In genomic region chr15:90223441-90224165, GRCh38 we compare ENCODE assay signal across 1 cellular context.
TF ChIP-seq lines count a peak whose summit lies in the region.

No MANE protein-coding gene starts in this region.

TF ChIP-seq in K562, 482 proteins besides CTCF, POLR2A, EP300 and RAD21:
- TF ChIP-seq RBM22 (IDR thresholded peaks at IDR 0.05; ENCODE audit: low read depth, low read length, poor library complexity, severe bottlenecking) (peak; percentile 43), HNRNPLL (IDR thresholded peaks at IDR 0.05; ENCODE audit: low read depth, low read length, poor library complexity, severe bottlenecking) (no peak)
TF ChIP-seq in K562: peak in this region for 1.
